8 cellular contexts compared by ENCODE assay signal in the genomic region with DNA sequence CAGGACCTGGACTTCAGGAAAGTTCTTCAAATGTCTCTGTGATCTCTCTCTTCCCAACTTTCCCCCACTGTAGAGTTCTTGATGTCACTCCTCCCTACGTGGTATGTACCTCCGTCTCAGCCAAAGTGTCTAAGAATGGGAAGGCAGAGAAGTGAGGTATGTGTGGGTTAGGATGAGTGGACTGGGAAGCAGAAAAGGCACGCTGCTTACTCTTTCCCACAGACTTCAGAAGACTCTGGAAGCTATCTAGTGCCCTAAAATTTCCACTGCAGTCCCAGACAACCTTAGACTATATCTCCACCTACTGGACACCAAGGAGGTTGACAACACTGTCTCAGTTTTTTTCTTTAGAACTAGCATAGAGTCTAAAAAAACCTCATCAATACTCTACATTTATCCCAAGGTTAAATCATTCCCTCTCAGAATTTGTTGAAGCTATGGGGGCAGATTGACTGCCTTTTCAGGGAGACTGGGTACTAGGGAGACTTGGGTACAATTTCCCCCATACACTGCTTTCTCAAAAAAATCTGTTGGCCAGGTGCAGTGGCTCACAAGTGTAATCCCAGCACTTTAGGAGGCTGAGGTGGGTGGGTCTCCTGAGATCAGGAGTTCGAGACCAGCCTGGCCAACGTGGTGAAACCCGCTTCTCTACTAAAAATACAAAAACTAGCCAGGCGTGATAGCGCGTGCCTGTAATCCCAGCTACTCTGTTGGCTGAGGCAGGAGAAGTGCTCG. TPM values are rescaled to one million over a fixed set of nuclear protein-coding genes. Genes with fewer than 3 reads are reported as not detected.
DNase-seq lines count a peak whose midpoint lies in the region; ATAC-seq, FAIRE-seq and TF ChIP-seq lines count a peak whose summit lies in the region.

No MANE protein-coding gene starts in this region.

- H3K4me3 Mint-ChIP-seq in astrocyte (ENCODE audit: unreplicated experiment) = no peak overlapping the region

- peak overlapping the region; percentile 5 for H3K4me2 ChIP-seq in astrocyte (ENCODE audit: low read length)

- POLR2A ChIA-PET in HEK293T (lab: Yijun Ruan, JAX) = interaction anchor here (1.2 to 2.8 kb wide), 3 partner anchors 22 to 60 kb away, joined by 3 to 11 read pairs (median 3); no protein-coding TSS in a partner anchor

- no peaks in the 10 kb centered on the region for H4K20me1 ChIP-seq in astrocyte (ENCODE audit: insufficient read depth, low read length)

- no peak overlapping the region for H2AFZ ChIP-seq in astrocyte (ENCODE audit: low read depth, low read length)

- no peaks in the 10 kb centered on the region for H3K36me3 Mint-ChIP-seq in astrocyte (ENCODE audit: low read depth, unreplicated experiment)

- peaks cover 2% of the 10 kb centered on the region for H3K4me1 ChIP-seq in astrocyte (ENCODE audit: insufficient read depth, low read length)
- H3K4me1 ChIP-seq in small intestine (ENCODE audit: control insufficient read depth in 2 of 2, insufficient read depth in 1 of 2, low read depth in 1 of 2, low read length in 1 of 2) = no peaks in the 10 kb centered on the region

- H3K4me1 Mint-ChIP-seq in astrocyte (ENCODE audit: low read depth, unreplicated experiment) = peaks cover 7% of the 10 kb centered on the region

- TF ChIP-seq CTCF in astrocyte (IDR thresholded peaks at IDR 0.05; ENCODE audit: insufficient read depth, low read depth, low read length) = peak; percentile 89

- H3K9me3 Mint-ChIP-seq in astrocyte (ENCODE audit: unreplicated experiment) = no peaks in the 10 kb centered on the region

- H3K36me3 ChIP-seq in astrocyte (ENCODE audit: insufficient read depth, low read length) (no peaks in the 10 kb centered on the region), small intestine (ENCODE audit: control insufficient read depth in 2 of 2, insufficient read depth in 2 of 2, low read length in 2 of 2) (no peaks in the 10 kb centered on the region)

- H3K27ac ChIP-seq in astrocyte (ENCODE audit: low read depth, low read length) = no peak overlapping the region
- no peak overlapping the region for H3K27ac ChIP-seq in small intestine (ENCODE audit: low read depth in 1 of 2, low read length in 1 of 2)

- H3K4me3 ChIP-seq in astrocyte (ENCODE audit: insufficient read depth, low read depth, low read length) (no peak overlapping the region), small intestine (ENCODE audit: low read depth in 1 of 2, low read length in 2 of 2) (no peak overlapping the region)

- H3K9ac ChIP-seq in astrocyte (ENCODE audit: low read length) = peak overlapping the region; percentile 4

- H3K9me3 ChIP-seq in astrocyte (ENCODE audit: insufficient read depth, low read depth, low read length) (no peaks in the 10 kb centered on the region), small intestine (ENCODE audit: control insufficient read depth, low read depth) (no peaks in the 10 kb centered on the region)

- DNase-seq in Daoy (ENCODE audit: low read depth) (peak; percentile 59), HEK293T (ENCODE audit: extremely low spot score) (peak; percentile 72), NCI-H82 (lab: John Stamatoyannopoulos, UW) (peak; percentile 75), astrocyte (ENCODE audit: low read depth) (peak; percentile 76), iPS-NIHi11 (ENCODE audit: low spot score) (peak; percentile 71), small intestine (peak; percentile 40)
- no peak for DNase-seq in stimulated activated CD4-positive, alpha-beta T cell treated with anti-CD3 and anti-CD28 coated beads, Interleukin-4, amount 100 ng/mL, for 4 hours

- H3K27me3 Mint-ChIP-seq in astrocyte (ENCODE audit: low read depth, unreplicated experiment) = peaks cover 20% of the 10 kb centered on the region

- peak overlapping the region; percentile 73 for H3K27ac Mint-ChIP-seq in astrocyte (ENCODE audit: unreplicated experiment)

- CTCF ChIA-PET in HEK293T (lab: Yijun Ruan, JAX) = interaction anchor here (0.5 to 6.2 kb wide), 18 partner anchors 9 to 146 kb away, joined by 3 to 121 read pairs (median 4); no protein-coding TSS in a partner anchor

- H3K79me2 ChIP-seq in astrocyte (ENCODE audit: insufficient read depth, low read length) = no peaks in the 10 kb centered on the region

- peaks cover 18% of the 10 kb centered on the region for H3K27me3 ChIP-seq in astrocyte (ENCODE audit: insufficient read depth, low read length)
- H3K27me3 ChIP-seq in small intestine (ENCODE audit: control insufficient read depth in 2 of 2, insufficient read depth in 2 of 2, low read length in 2 of 2) = no peaks in the 10 kb centered on the region

- FAIRE-seq in astrocyte (lab: Jason Lieb, UNC) (peak; percentile 50), small intestine (lab: Jason Lieb, UNC) (no peak)

- ATAC-seq in HG03342 (IDR thresholded peaks at IDR 0.05; ENCODE audit: unreplicated experiment) = no peak

- 46 to 50% (median 47%) methylated on average over 10 of the region's 10 CpGs for whole genome bisulfite sequencing in small intestine, 3 donors

TF ChIP-seq in HEK293T, 16 proteins besides CTCF, POLR2A, EP300 and RAD21:
- TF ChIP-seq ZNF384 (IDR thresholded peaks at IDR 0.05) (peak; percentile 65), SP1 (IDR thresholded peaks at IDR 0.05) (no peak)

RNA-seq across cellular contexts. Expression of gene ITGA5, which starts 20.6 kb away (rescaled TPM):
- 91.0 and 107 TPM in 2 replicates for total RNA-seq in Daoy (2014; rRNA removed; shearing (Covaris generic))
- total RNA-seq in astrocyte = 317 and 382 TPM in 2 replicates
- 10 to 100 TPM in 1 of 3 donors, 1 to 10 TPM in 2; 1.8 to 60.7 (median 3.0) TPM for polyA plus RNA-seq in small intestine

RNA-seq across cellular contexts. Expression of gene GTSF1, which starts 33.7 kb away (rescaled TPM):
- total RNA-seq in Daoy (2014; rRNA removed; shearing (Covaris generic)) = not detected in 2 replicates
- total RNA-seq in astrocyte = not detected in 2 replicates
- 1 to 10 TPM in 1 of 3 donors, under 1 TPM in 1, not detected in 1; 0.45 to 1.9 TPM for polyA plus RNA-seq in small intestine

RNA-seq across cellular contexts. Expression of gene ZNF385A, which starts 55.2 kb away (rescaled TPM):
- 0.34 TPM in 1 of 2 replicates, not detected in the other for total RNA-seq in Daoy (2014; rRNA removed; shearing (Covaris generic))
- total RNA-seq in astrocyte = 23.0 and 24.4 TPM in 2 replicates
- 1 to 10 TPM in 2 of 3 donors, under 1 TPM in 1; 0.45 to 9.7 (median 7.7) TPM for polyA plus RNA-seq in small intestine

RNA-seq across cellular contexts. Expression of gene NCKAP1L, which starts 57.9 kb away (rescaled TPM):
- total RNA-seq in Daoy (2014; rRNA removed; shearing (Covaris generic)) = 0.11 and 0.83 TPM in 2 replicates
- 0.16 TPM in 1 of 2 replicates, not detected in the other for total RNA-seq in astrocyte
- polyA plus RNA-seq in small intestine = 1 to 10 TPM; 1.3 to 5.0 (median 4.6) TPM

Comparison
In these comparisons a context has a peak if more than half of its experiments do, and no peak if none do; other contexts are left out.
1. DNase-seq: peak in Daoy (single experiment), HEK293T (single experiment), NCI-H82 (single experiment), astrocyte (single experiment), iPS-NIHi11 (single experiment) and small intestine (single experiment); none in stimulated activated CD4-positive, alpha-beta T cell treated with anti-CD3 and anti-CD28 coated beads, Interleukin-4, amount 100 ng/mL, for 4 hours (0 of 2).
2. RNA of gene ZNF385A, which starts 55.2 kb away (total RNA-seq): 23.0 to 24.4 TPM in astrocyte; 0.34 TPM in Daoy; every median in the first group is over 10 times any median in the second.